Comparison of ENCODE assay signal across 21 cellular contexts in genomic region chr13:97241761-97242160, GRCh38. TPM values are rescaled to one million over a fixed set of nuclear protein-coding genes. Genes with fewer than 3 reads are reported as not detected.
DNase-seq lines count a peak whose midpoint lies in the region; ATAC-seq lines count a peak whose summit lies in the region.
"Had no signal": no experiment of that assay in that cellular context is flagged by ENCODE, and none has a peak within 500 bp of the region (broad histone marks: within the 10 kb centered on the region; RNA-seq: fewer than 3 reads in every experiment).

No MANE protein-coding gene starts in this region.

- ATAC-seq in right cardiac atrium (peak; percentile 63 to 78), sciatic nerve (peak; percentile 8), aorta (ENCODE audit: low FRiP score) (peak; percentile 42), HG02588 (IDR thresholded peaks at IDR 0.05; ENCODE audit: unreplicated experiment) (no peak)
- ATAC-seq in stimulated activated naive B cell treated with anti-CD40 and anti-IgM and Interleukin-4, amounts not matched to agents 10 μg/mL and 1 μg/mL and 100 μg/mL, for 72 hours (replicated peaks) = no peak
- ATAC-seq: activated naive CD4-positive, alpha-beta T cell treated with anti-CD3 and anti-CD28 coated beads, Interleukin-2, amount 50 U/mL, for 72 hours had no signal

- intact Hi-C loops in right cardiac atrium (cut with DNase I) = no loop called here
- intact Hi-C loops in sciatic nerve (cut with DNase I) = no loop called here
- intact Hi-C loops in aorta (cut with DNase I) = no loop called here

- 67% methylated on average over 5 of the region's 5 CpGs for WGBS in right cardiac atrium
- 94 to 95% methylated on average over 5 of the region's 5 CpGs for WGBS in aorta, 2 donors

- H3K36me3 ChIP-seq in aorta (ENCODE audit: control insufficient read depth in 1 of 2, insufficient read depth in 2 of 2, low read length in 1 of 2) = no peaks in the 10 kb centered on the region
- H3K36me3 ChIP-seq: cardiac muscle cell, SJSA1, spleen had no signal

- H3K4me1 ChIP-seq in right cardiac atrium (ENCODE audit: control insufficient read depth, insufficient read depth, low read length) (peaks cover 35% of the 10 kb centered on the region), aorta (ENCODE audit: control insufficient read depth in 1 of 2, insufficient read depth in 2 of 2, low read length in 2 of 2) (peaks cover 7 to 8% of the 10 kb centered on the region in 2 donors)

- peak overlapping the region; percentile 11 for H3K27ac Mint-ChIP-seq in activated naive CD4-positive, alpha-beta T cell treated with anti-CD3 and anti-CD28 coated beads, Interleukin-2, amount 10 ng/mL, durations not matched to agents 7 days and 5 days
- H3K27ac Mint-ChIP-seq in stimulated activated naive B cell treated with anti-CD40 and anti-IgM and Interleukin-4, amounts not matched to agents 10 μg/mL and 1 μg/mL and 100 μg/mL, for 72 hours = no peak overlapping the region
- H3K27ac Mint-ChIP-seq: activated CD4-positive, alpha-beta T cell treated with anti-CD3 and anti-CD28 coated beads, Interleukin-2, amount 10 ng/mL, durations not matched to agents 7 days and 5 days; activated naive CD4-positive, alpha-beta T cell treated with anti-CD3 and anti-CD28 coated beads, Interleukin-2, amount 50 U/mL, for 72 hours had no signal

- H3K27ac ChIP-seq in right cardiac atrium (ENCODE audit: low read length) (peak overlapping the region; percentile 65), aorta (ENCODE audit: low read depth in 1 of 2, low read length in 2 of 2) (peak overlapping the region in 1 of 2 donors; percentile 48)
- H3K27ac ChIP-seq: 22Rv1, C4-2B, cardiac muscle cell, HL-60, SJSA1, spleen had no signal

- peaks cover 10% of the 10 kb centered on the region for H3K4me1 Mint-ChIP-seq in activated naive CD4-positive, alpha-beta T cell treated with anti-CD3 and anti-CD28 coated beads, Interleukin-2, amount 10 ng/mL, durations not matched to agents 7 days and 5 days
- peaks cover 25 to 40% of the 10 kb centered on the region in 2 donors for H3K4me1 Mint-ChIP-seq in stimulated activated naive B cell treated with anti-CD40 and anti-IgM and Interleukin-4, amounts not matched to agents 10 μg/mL and 1 μg/mL and 100 μg/mL, for 72 hours

- no peak overlapping the region for H3K4me3 ChIP-seq in right cardiac atrium (ENCODE audit: low read length)
- H3K4me3 ChIP-seq in aorta (ENCODE audit: low read length in 2 of 2) = no peak overlapping the region
- H3K4me3 ChIP-seq: cardiac muscle cell, SJSA1, spleen had no signal

- no peaks in the 10 kb centered on the region for H3K9me3 Mint-ChIP-seq in activated naive CD4-positive, alpha-beta T cell treated with anti-CD3 and anti-CD28 coated beads, Interleukin-2, amount 10 ng/mL, durations not matched to agents 7 days and 5 days
- no peaks in the 10 kb centered on the region for H3K9me3 Mint-ChIP-seq in stimulated activated naive B cell treated with anti-CD40 and anti-IgM and Interleukin-4, amounts not matched to agents 10 μg/mL and 1 μg/mL and 100 μg/mL, for 72 hours
- H3K9me3 Mint-ChIP-seq: activated CD4-positive, alpha-beta T cell treated with anti-CD3 and anti-CD28 coated beads, Interleukin-2, amount 10 ng/mL, durations not matched to agents 7 days and 5 days had no signal

- H3K9me3 ChIP-seq in right cardiac atrium (ENCODE audit: control insufficient read depth, low read length) (no peaks in the 10 kb centered on the region), aorta (ENCODE audit: control insufficient read depth, low read length) (no peaks in the 10 kb centered on the region)
- H3K9me3 ChIP-seq: SJSA1, spleen had no signal

- H3K27me3 Mint-ChIP-seq in activated naive CD4-positive, alpha-beta T cell treated with anti-CD3 and anti-CD28 coated beads, Interleukin-2, amount 10 ng/mL, durations not matched to agents 7 days and 5 days = no peaks in the 10 kb centered on the region
- no peaks in the 10 kb centered on the region for H3K27me3 Mint-ChIP-seq in stimulated activated naive B cell treated with anti-CD40 and anti-IgM and Interleukin-4, amounts not matched to agents 10 μg/mL and 1 μg/mL and 100 μg/mL, for 72 hours
- H3K27me3 Mint-ChIP-seq: activated CD4-positive, alpha-beta T cell treated with anti-CD3 and anti-CD28 coated beads, Interleukin-2, amount 10 ng/mL, durations not matched to agents 7 days and 5 days had no signal

- CTCF ChIA-PET in activated naive CD4-positive, alpha-beta T cell treated with anti-CD3 and anti-CD28 coated beads, Interleukin-2, amount 10 ng/mL, durations not matched to agents 7 days and 5 days (lab: Charles Lee) = no interaction called here

- H3K4me3 Mint-ChIP-seq in activated naive CD4-positive, alpha-beta T cell treated with anti-CD3 and anti-CD28 coated beads, Interleukin-2, amount 10 ng/mL, durations not matched to agents 7 days and 5 days = no peak overlapping the region
- H3K4me3 Mint-ChIP-seq in stimulated activated naive B cell treated with anti-CD40 and anti-IgM and Interleukin-4, amounts not matched to agents 10 μg/mL and 1 μg/mL and 100 μg/mL, for 72 hours = no peak overlapping the region
- H3K4me3 Mint-ChIP-seq: activated CD4-positive, alpha-beta T cell treated with anti-CD3 and anti-CD28 coated beads, Interleukin-2, amount 10 ng/mL, durations not matched to agents 7 days and 5 days had no signal

- H3K27me3 ChIP-seq in right cardiac atrium (ENCODE audit: control insufficient read depth, insufficient read depth) (no peaks in the 10 kb centered on the region), aorta (ENCODE audit: control insufficient read depth in 1 of 2, insufficient read depth in 2 of 2, low read length in 1 of 2) (no peaks in the 10 kb centered on the region)
- H3K27me3 ChIP-seq: cardiac muscle cell, SJSA1 had no signal

- H3K36me3 Mint-ChIP-seq in activated naive CD4-positive, alpha-beta T cell treated with anti-CD3 and anti-CD28 coated beads, Interleukin-2, amount 10 ng/mL, durations not matched to agents 7 days and 5 days = no peaks in the 10 kb centered on the region
- peaks cover 5 to 11% of the 10 kb centered on the region in 2 donors for H3K36me3 Mint-ChIP-seq in stimulated activated naive B cell treated with anti-CD40 and anti-IgM and Interleukin-4, amounts not matched to agents 10 μg/mL and 1 μg/mL and 100 μg/mL, for 72 hours

- no peak for DNase-seq in activated naive CD4-positive, alpha-beta T cell treated with anti-CD3 and anti-CD28 coated beads, Interleukin-2, amount 10 ng/mL, durations not matched to agents 7 days and 5 days
- no peak for DNase-seq in activated naive CD4-positive, alpha-beta T cell treated with anti-CD3 and anti-CD28 coated beads, Interleukin-2, amount 50 U/mL, for 16 hours
- DNase-seq in right cardiac atrium = peak in 1 of 3 donors; percentile 41
- DNase-seq in sciatic nerve (ENCODE audit: low spot score) = no peak
- DNase-seq in aorta = no peak
- no peak for DNase-seq in stimulated activated naive B cell treated with anti-CD40 and anti-IgM and Interleukin-4, amounts not matched to agents 10 μg/mL and 1 μg/mL and 100 μg/mL, for 72 hours
- no peak for DNase-seq in stimulated activated CD4-positive, alpha-beta T cell treated with anti-CD3 and anti-CD28 coated beads, Interleukin-4, amount 100 ng/mL, for 1 hour
- DNase-seq: activated CD4-positive, alpha-beta T cell treated with anti-CD3 and anti-CD28 coated beads, Interleukin-2, amount 10 ng/mL, durations not matched to agents 7 days and 5 days; DMS79; Karpas-422; NCI-H1436; spleen; stimulated activated naive CD4-positive, alpha-beta T cell treated with Interleukin-2 at 50 U/mL for 16 hours; T1000 had no signal

RNA-seq across cellular contexts. Expression of gene MBNL2, which starts 19.6 kb away (rescaled TPM):
- 10 to 100 TPM; 71.8 to 89.6 (median 76.2) TPM for total RNA-seq in right cardiac atrium
- 23.2 TPM for polyA plus RNA-seq in right cardiac atrium
- total RNA-seq in sciatic nerve = 102 TPM
- total RNA-seq in aorta = 10 to 100 TPM; 73.4 to 79.4 TPM
- polyA plus RNA-seq in aorta = 10 to 100 TPM; 26.5 to 38.0 TPM

Comparison
In these comparisons a context has a peak if more than half of its experiments do, and no peak if none do; other contexts are left out.
1. ATAC-seq: peak in right cardiac atrium (2 of 2), sciatic nerve (single experiment) and aorta (single experiment); none in stimulated activated naive B cell treated with anti-CD40 and anti-IgM and Interleukin-4, amounts not matched to agents 10 μg/mL and 1 μg/mL and 100 μg/mL, for 72 hours (0 of 2) and HG02588 (single experiment).